ENCODE assay signal across 22 cellular contexts in the genomic region with DNA sequence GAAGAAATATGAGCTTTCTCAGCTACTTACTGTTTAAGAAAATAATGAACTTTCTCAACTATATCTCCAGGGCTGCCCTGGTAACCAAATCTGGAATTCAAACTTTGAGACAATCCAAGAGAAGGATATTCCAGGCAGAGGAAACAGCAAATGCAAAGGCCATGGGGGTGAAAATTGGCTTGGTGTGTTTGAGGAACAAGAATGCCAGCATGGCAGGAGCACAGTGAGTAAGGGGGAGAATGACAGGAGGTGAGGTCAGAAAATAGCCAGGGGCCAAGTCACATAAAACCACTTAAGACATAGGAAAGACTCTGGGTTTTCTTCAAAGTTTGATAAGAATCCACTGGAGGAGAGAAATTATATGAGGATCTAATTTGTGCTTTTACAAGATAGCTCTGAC. TPM values are rescaled to one million over a fixed set of nuclear protein-coding genes. Genes with fewer than 3 reads are reported as not detected.
DNase-seq lines count a peak whose midpoint lies in the region; ATAC-seq and TF ChIP-seq lines count a peak whose summit lies in the region.
"Had no signal": no experiment of that assay in that cellular context is flagged by ENCODE, and none has a peak within 500 bp of the region (broad histone marks: within the 10 kb centered on the region; RNA-seq: fewer than 3 reads in every experiment).

No MANE protein-coding gene starts in this region.

- ATAC-seq in central memory CD8-positive, alpha-beta T cell (replicated peaks; ENCODE audit: extremely low read depth, poor library complexity, severe bottlenecking): no peak

- H3K36me3 ChIP-seq in mesendoderm (ENCODE audit: control insufficient read depth, insufficient read depth, low read length): no peaks in the 10 kb centered on the region
- H3K36me3 ChIP-seq: BE2C; BLaER1 treated with 17β-estradiol and CSF1 and Interleukin-3, amounts not matched to agents 10 nM and 100 nM had no signal

- H3K23ac ChIP-seq in mesendoderm (ENCODE audit: low read length): no peak overlapping the region

- no peaks in the 10 kb centered on the region for H3K27me3 ChIP-seq in mesendoderm (ENCODE audit: insufficient read depth, low read length, poor library complexity)
- H3K27me3 ChIP-seq: BLaER1 treated with 17β-estradiol and CSF1 and Interleukin-3, amounts not matched to agents 10 nM and 100 nM had no signal

- TF ChIP-seq CTCF in progenitor cell of endocrine pancreas (IDR thresholded peaks at IDR 0.05; ENCODE audit: unreplicated experiment) (no peak), GM10266 (IDR thresholded peaks at IDR 0.05; ENCODE audit: control insufficient read depth, insufficient read depth, low read depth, missing control alignments) (no peak)

- no peaks in the 10 kb centered on the region for H3K4me1 ChIP-seq in mesendoderm (ENCODE audit: control insufficient read depth, low read depth, low read length)
- H3K4me1 ChIP-seq: BE2C; BLaER1 treated with 17β-estradiol and CSF1 and Interleukin-3, amounts not matched to agents 10 nM and 100 nM had no signal

- peak overlapping the region; percentile 2 for H3K27ac Mint-ChIP-seq in central memory CD8-positive, alpha-beta T cell (ENCODE audit: low read depth)
- H3K27ac Mint-ChIP-seq in progenitor cell of endocrine pancreas: peak overlapping the region; percentile 10
- H3K27ac Mint-ChIP-seq: CD14-positive monocyte; CD4-positive, alpha-beta T cell had no signal

- no peak overlapping the region for H3K4me3 ChIP-seq in mesendoderm (ENCODE audit: low read length)
- H3K4me3 ChIP-seq: BLaER1 treated with 17β-estradiol and CSF1 and Interleukin-3, amounts not matched to agents 10 nM and 100 nM; GM23248 had no signal

- H4K8ac ChIP-seq in mesendoderm (ENCODE audit: low read depth, low read length): no peak overlapping the region

- no peaks in the 10 kb centered on the region for H3K4me1 Mint-ChIP-seq in central memory CD8-positive, alpha-beta T cell
- H3K4me1 Mint-ChIP-seq in progenitor cell of endocrine pancreas (ENCODE audit: low read depth): peaks cover 13% of the 10 kb centered on the region
- H3K4me1 Mint-ChIP-seq: CD14-positive monocyte; CD8-positive, alpha-beta memory T cell had no signal

- no peak overlapping the region for H3K4me3 Mint-ChIP-seq in central memory CD8-positive, alpha-beta T cell
- H3K4me3 Mint-ChIP-seq in progenitor cell of endocrine pancreas (ENCODE audit: low read depth): no peak overlapping the region
- H3K4me3 Mint-ChIP-seq: CD14-positive monocyte; CD4-positive, alpha-beta T cell; CD8-positive, alpha-beta memory T cell had no signal

- no peak overlapping the region for H2AK5ac ChIP-seq in mesendoderm (ENCODE audit: low read length)

- DNase-seq in central memory CD8-positive, alpha-beta T cell (ENCODE audit: low spot score in 2 of 2): no peak
- DNase-seq in mesendoderm (peak; percentile 21), progenitor cell of endocrine pancreas (ENCODE audit: low spot score, unreplicated experiment) (no peak), GM10266 (ENCODE audit: extremely low spot score) (no peak), A172 (ENCODE audit: low spot score) (no peak), AG08396 (ENCODE audit: low spot score) (no peak)
- DNase-seq: AML-193; BE2C; CD4-positive, alpha-beta T cell; CD8-positive, alpha-beta memory T cell; DMS 273 treated with DMSO at 0.1 percent for 48 hours; DMS79; EL; GF-D8; GM23248; H7; HCEC 1CT had no signal

- H3K4ac ChIP-seq in mesendoderm (ENCODE audit: low read depth, low read length): no peak overlapping the region

- no peak overlapping the region for H2BK5ac ChIP-seq in mesendoderm (ENCODE audit: low read length)

- no peaks in the 10 kb centered on the region for H3K36me3 Mint-ChIP-seq in central memory CD8-positive, alpha-beta T cell (ENCODE audit: insufficient read depth)
- H3K36me3 Mint-ChIP-seq in progenitor cell of endocrine pancreas (ENCODE audit: insufficient read depth): no peaks in the 10 kb centered on the region
- H3K36me3 Mint-ChIP-seq: CD14-positive monocyte; CD8-positive, alpha-beta memory T cell had no signal

- H3K27ac ChIP-seq in mesendoderm (ENCODE audit: low read depth, low read length): no peak overlapping the region
- H3K27ac ChIP-seq: BLaER1 treated with 17β-estradiol and CSF1 and Interleukin-3, amounts not matched to agents 10 nM and 100 nM; GM23248 had no signal

- H3K79me2 ChIP-seq in mesendoderm (ENCODE audit: control insufficient read depth, insufficient read depth, low read length): no peaks in the 10 kb centered on the region

- H3K9me3 Mint-ChIP-seq in central memory CD8-positive, alpha-beta T cell: peaks cover 7% of the 10 kb centered on the region
- H3K9me3 Mint-ChIP-seq in progenitor cell of endocrine pancreas (ENCODE audit: low read depth): peaks cover 5% of the 10 kb centered on the region
- H3K9me3 Mint-ChIP-seq: CD4-positive, alpha-beta T cell had no signal

- no peak overlapping the region for H4K5ac ChIP-seq in mesendoderm (ENCODE audit: low read length)

- H3K18ac ChIP-seq in mesendoderm (ENCODE audit: low read length): no peak overlapping the region

- no peaks in the 10 kb centered on the region for H3K27me3 Mint-ChIP-seq in central memory CD8-positive, alpha-beta T cell
- H3K27me3 Mint-ChIP-seq in progenitor cell of endocrine pancreas: no peaks in the 10 kb centered on the region

- no peak overlapping the region for H3K56ac ChIP-seq in mesendoderm (ENCODE audit: low read length)

- H2BK120ac ChIP-seq in mesendoderm (ENCODE audit: low read depth, low read length): no peak overlapping the region

- H3K9ac ChIP-seq in mesendoderm (ENCODE audit: low read length): no peak overlapping the region
- H3K9ac ChIP-seq: BLaER1 treated with 17β-estradiol and CSF1 and Interleukin-3, amounts not matched to agents 10 nM and 100 nM; GM23248 had no signal

- H3K4me2 ChIP-seq in mesendoderm (ENCODE audit: low read length): no peak overlapping the region
- H3K4me2 ChIP-seq: BLaER1 treated with 17β-estradiol and CSF1 and Interleukin-3, amounts not matched to agents 10 nM and 100 nM had no signal

- no peak overlapping the region for H2BK15ac ChIP-seq in mesendoderm (replicated peaks; ENCODE audit: low read depth)

- H3K79me1 ChIP-seq in mesendoderm (ENCODE audit: low read length): no peaks in the 10 kb centered on the region

RNA-seq across cellular contexts. Expression of a gene that starts 27.2 kb away (rescaled TPM):
- polyA plus RNA-seq in mesendoderm (2013, experiment 1 of 2): 0.06 TPM
- 0.11 TPM for polyA plus RNA-seq in mesendoderm (2013, experiment 2 of 2)
- total RNA-seq in progenitor cell of endocrine pancreas: 0.46 and 0.60 TPM in 2 replicates
- 0.03 and 0.14 TPM in 2 replicates for total RNA-seq in A172 (2014; rRNA removed; shearing (Covaris generic))
- total RNA-seq: CD4-positive, alpha-beta T cell; CD8-positive, alpha-beta memory T cell; G401; GM23248; H1 had no signal
- polyA plus RNA-seq: AG04450; CD14-positive monocyte; CD8-positive, alpha-beta memory T cell; GM23248 had no signal
